ENCODE assay signal across 1 cellular context in genomic region chr6:6823568-6824224, GRCh38.
TF ChIP-seq lines count a peak whose summit lies in the region.

No MANE protein-coding gene starts in this region.

TF ChIP-seq in H1, 55 proteins besides CTCF, POLR2A, EP300 and RAD21:
- TF ChIP-seq, protein P1, sequence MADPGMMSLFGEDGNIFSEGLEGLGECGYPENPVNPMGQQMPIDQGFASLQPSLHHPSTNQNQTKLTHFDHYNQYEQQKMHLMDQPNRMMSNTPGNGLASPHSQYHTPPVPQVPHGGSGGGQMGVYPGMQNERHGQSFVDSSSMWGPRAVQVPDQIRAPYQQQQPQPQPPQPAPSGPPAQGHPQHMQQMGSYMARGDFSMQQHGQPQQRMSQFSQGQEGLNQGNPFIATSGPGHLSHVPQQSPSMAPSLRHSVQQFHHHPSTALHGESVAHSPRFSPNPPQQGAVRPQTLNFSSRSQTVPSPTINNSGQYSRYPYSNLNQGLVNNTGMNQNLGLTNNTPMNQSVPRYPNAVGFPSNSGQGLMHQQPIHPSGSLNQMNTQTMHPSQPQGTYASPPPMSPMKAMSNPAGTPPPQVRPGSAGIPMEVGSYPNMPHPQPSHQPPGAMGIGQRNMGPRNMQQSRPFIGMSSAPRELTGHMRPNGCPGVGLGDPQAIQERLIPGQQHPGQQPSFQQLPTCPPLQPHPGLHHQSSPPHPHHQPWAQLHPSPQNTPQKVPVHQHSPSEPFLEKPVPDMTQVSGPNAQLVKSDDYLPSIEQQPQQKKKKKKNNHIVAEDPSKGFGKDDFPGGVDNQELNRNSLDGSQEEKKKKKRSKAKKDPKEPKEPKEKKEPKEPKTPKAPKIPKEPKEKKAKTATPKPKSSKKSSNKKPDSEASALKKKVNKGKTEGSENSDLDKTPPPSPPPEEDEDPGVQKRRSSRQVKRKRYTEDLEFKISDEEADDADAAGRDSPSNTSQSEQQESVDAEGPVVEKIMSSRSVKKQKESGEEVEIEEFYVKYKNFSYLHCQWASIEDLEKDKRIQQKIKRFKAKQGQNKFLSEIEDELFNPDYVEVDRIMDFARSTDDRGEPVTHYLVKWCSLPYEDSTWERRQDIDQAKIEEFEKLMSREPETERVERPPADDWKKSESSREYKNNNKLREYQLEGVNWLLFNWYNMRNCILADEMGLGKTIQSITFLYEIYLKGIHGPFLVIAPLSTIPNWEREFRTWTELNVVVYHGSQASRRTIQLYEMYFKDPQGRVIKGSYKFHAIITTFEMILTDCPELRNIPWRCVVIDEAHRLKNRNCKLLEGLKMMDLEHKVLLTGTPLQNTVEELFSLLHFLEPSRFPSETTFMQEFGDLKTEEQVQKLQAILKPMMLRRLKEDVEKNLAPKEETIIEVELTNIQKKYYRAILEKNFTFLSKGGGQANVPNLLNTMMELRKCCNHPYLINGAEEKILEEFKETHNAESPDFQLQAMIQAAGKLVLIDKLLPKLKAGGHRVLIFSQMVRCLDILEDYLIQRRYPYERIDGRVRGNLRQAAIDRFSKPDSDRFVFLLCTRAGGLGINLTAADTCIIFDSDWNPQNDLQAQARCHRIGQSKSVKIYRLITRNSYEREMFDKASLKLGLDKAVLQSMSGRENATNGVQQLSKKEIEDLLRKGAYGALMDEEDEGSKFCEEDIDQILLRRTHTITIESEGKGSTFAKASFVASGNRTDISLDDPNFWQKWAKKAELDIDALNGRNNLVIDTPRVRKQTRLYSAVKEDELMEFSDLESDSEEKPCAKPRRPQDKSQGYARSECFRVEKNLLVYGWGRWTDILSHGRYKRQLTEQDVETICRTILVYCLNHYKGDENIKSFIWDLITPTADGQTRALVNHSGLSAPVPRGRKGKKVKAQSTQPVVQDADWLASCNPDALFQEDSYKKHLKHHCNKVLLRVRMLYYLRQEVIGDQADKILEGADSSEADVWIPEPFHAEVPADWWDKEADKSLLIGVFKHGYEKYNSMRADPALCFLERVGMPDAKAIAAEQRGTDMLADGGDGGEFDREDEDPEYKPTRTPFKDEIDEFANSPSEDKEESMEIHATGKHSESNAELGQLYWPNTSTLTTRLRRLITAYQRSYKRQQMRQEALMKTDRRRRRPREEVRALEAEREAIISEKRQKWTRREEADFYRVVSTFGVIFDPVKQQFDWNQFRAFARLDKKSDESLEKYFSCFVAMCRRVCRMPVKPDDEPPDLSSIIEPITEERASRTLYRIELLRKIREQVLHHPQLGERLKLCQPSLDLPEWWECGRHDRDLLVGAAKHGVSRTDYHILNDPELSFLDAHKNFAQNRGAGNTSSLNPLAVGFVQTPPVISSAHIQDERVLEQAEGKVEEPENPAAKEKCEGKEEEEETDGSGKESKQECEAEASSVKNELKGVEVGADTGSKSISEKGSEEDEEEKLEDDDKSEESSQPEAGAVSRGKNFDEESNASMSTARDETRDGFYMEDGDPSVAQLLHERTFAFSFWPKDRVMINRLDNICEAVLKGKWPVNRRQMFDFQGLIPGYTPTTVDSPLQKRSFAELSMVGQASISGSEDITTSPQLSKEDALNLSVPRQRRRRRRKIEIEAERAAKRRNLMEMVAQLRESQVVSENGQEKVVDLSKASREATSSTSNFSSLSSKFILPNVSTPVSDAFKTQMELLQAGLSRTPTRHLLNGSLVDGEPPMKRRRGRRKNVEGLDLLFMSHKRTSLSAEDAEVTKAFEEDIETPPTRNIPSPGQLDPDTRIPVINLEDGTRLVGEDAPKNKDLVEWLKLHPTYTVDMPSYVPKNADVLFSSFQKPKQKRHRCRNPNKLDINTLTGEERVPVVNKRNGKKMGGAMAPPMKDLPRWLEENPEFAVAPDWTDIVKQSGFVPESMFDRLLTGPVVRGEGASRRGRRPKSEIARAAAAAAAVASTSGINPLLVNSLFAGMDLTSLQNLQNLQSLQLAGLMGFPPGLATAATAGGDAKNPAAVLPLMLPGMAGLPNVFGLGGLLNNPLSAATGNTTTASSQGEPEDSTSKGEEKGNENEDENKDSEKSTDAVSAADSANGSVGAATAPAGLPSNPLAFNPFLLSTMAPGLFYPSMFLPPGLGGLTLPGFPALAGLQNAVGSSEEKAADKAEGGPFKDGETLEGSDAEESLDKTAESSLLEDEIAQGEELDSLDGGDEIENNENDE (IDR thresholded peaks at IDR 0.05; ENCODE audit: insufficient replicate concordance, low read length): no peak
- no peak for TF ChIP-seq SUZ12 (IDR thresholded peaks at IDR 0.05; ENCODE audit: low read length)
- no peak for TF ChIP-seq SP4 (IDR thresholded peaks at IDR 0.05; ENCODE audit: low read length)
- no peak for TF ChIP-seq BCL11A (IDR thresholded peaks at IDR 0.05; ENCODE audit: low read depth in 2 of 2, low read length in 2 of 2)
- TF ChIP-seq KDM4A (IDR thresholded peaks at IDR 0.05; ENCODE audit: low read depth, low read length, severe bottlenecking): no peak
- no peak for TF ChIP-seq PHF8 (conservative IDR thresholded peaks at IDR 0.05; ENCODE audit: low read depth, low read length)
- no peak for TF ChIP-seq CREB1 (IDR thresholded peaks at IDR 0.05)
- no peak for TF ChIP-seq POLR2AphosphoS5 (IDR thresholded peaks at IDR 0.05; ENCODE audit: low read depth, low read length)
- no peak for TF ChIP-seq CEBPB (IDR thresholded peaks at IDR 0.05; ENCODE audit: low read depth, low read length)
- no peak for TF ChIP-seq EGR1 (IDR thresholded peaks at IDR 0.05; ENCODE audit: borderline replicate concordance, low read depth, low read length)
- TF ChIP-seq RXRA (IDR thresholded peaks at IDR 0.05; ENCODE audit: insufficient read depth, low read depth, low read length): no peak
- TF ChIP-seq CTBP2 (IDR thresholded peaks at IDR 0.05; ENCODE audit: borderline replicate concordance, insufficient read depth, insufficient read length, low read length): no peak
- TF ChIP-seq NRF1 (IDR thresholded peaks at IDR 0.05; ENCODE audit: low read depth, low read length): no peak
- TF ChIP-seq, protein P2, sequence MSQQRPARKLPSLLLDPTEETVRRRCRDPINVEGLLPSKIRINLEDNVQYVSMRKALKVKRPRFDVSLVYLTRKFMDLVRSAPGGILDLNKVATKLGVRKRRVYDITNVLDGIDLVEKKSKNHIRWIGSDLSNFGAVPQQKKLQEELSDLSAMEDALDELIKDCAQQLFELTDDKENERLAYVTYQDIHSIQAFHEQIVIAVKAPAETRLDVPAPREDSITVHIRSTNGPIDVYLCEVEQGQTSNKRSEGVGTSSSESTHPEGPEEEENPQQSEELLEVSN (IDR thresholded peaks at IDR 0.05): no peak
TF ChIP-seq in H1: peak in this region for 0.
